ENCODE assay signal across 1 cellular context in genomic region chr17:44191389-44191788, GRCh38.
TF ChIP-seq lines count a peak whose summit lies in the region.

No MANE protein-coding gene starts in this region.

TF ChIP-seq in IMR-90, 13 proteins besides CTCF, POLR2A, EP300 and RAD21:
- TF ChIP-seq BHLHE40 (IDR thresholded peaks at IDR 0.05; ENCODE audit: low read depth, low read length) (no peak), FOS (IDR thresholded peaks at IDR 0.05; ENCODE audit: low read depth, low read length) (no peak), SMC3 (IDR thresholded peaks at IDR 0.05; ENCODE audit: low read depth, low read length) (no peak), NFE2L2 (IDR thresholded peaks at IDR 0.05; ENCODE audit: low read depth, low read length) (no peak), MAFK (IDR thresholded peaks at IDR 0.05; ENCODE audit: low read depth, low read length) (no peak)
